8 cellular contexts compared by ENCODE assay signal in genomic region chr9:70043689-70044449, GRCh38. TPM values are rescaled to one million over a fixed set of nuclear protein-coding genes. Genes with fewer than 3 reads are reported as not detected.
DNase-seq lines count a peak whose midpoint lies in the region; ATAC-seq and TF ChIP-seq lines count a peak whose summit lies in the region.

MAMDC2 (plus strand) TSS chr9:70043848; CDS start chr9:70044198, 350 bp downstream.

- ATAC-seq in GM21825 (IDR thresholded peaks at IDR 0.05; ENCODE audit: unreplicated experiment): no peak

- H3K4me3 ChIP-seq in AG04450 (ENCODE audit: low read depth, low read length) (peak within 1 kb of the TSS; percentile 65), MG63 (peak within 1 kb of the TSS; percentile 27), epithelial cell of proximal tubule (ENCODE audit: low read depth, low read length) (peak within 1 kb of the TSS; percentile 76), mucosa of rectum (ENCODE audit: low read length in 2 of 2) (peak within 1 kb of the TSS; percentile 64 to 69), uterus (peak within 1 kb of the TSS; percentile 56 to 95)

- no peaks in the 10 kb centered on the region for H3K9me3 ChIP-seq in AG04450 (ENCODE audit: control insufficient read depth, insufficient read depth, low read length)
- no peaks in the 10 kb centered on the region for H3K9me3 ChIP-seq in MG63
- H3K9me3 ChIP-seq in mucosa of rectum (ENCODE audit: control insufficient read depth in 2 of 2, low read length in 2 of 2): no peaks in the 10 kb centered on the region
- no peaks in the 10 kb centered on the region for H3K9me3 ChIP-seq in uterus

- H3K27ac ChIP-seq in AG04450 (ENCODE audit: low read depth, low read length) (no peak within 1 kb of the TSS), mucosa of rectum (ENCODE audit: low read depth in 2 of 2, low read length in 2 of 2) (peak within 1 kb of the TSS; percentile 63 to 71), uterus (peak within 1 kb of the TSS; percentile 94 to 99)

- no peak for TF ChIP-seq CTCF in AG04450 (IDR thresholded peaks at IDR 0.05; ENCODE audit: low read depth, low read length)
- no peak for TF ChIP-seq CTCF in epithelial cell of proximal tubule (conservative IDR thresholded peaks at IDR 0.05; ENCODE audit: low read depth, low read length)
- TF ChIP-seq CTCF in uterus (IDR thresholded peaks at IDR 0.05): no peak

- no peak for DNase-seq in AG04450 (ENCODE audit: low read depth, low spot score)
- peak; percentile 18 for DNase-seq in MG63
- no peak for DNase-seq in epithelial cell of proximal tubule (ENCODE audit: low read depth)
- DNase-seq in uterus: peak; percentile 72 to 73
- DNase-seq in KG1 (lab: John Stamatoyannopoulos, UW): no peak
- DNase-seq in NK-92 (lab: John Stamatoyannopoulos, UW; ENCODE audit: unreplicated experiment): no peak

- CTCF ChIA-PET in AG04450 (lab: Charles Lee): interaction anchor here (1.2 to 1.4 kb wide), 2 partner anchors 67 to 69 kb away, joined by 4 read pairs; no protein-coding TSS in a partner anchor

- TF ChIP-seq POLR2A in uterus (IDR thresholded peaks at IDR 0.05): peak; percentile 44 to 76

- H3K9ac ChIP-seq in mucosa of rectum (ENCODE audit: low read depth in 1 of 2, low read length in 2 of 2): peak within 1 kb of the TSS in 1 of 2 donors; percentile 63

- H3K4me1 ChIP-seq in mucosa of rectum (ENCODE audit: control insufficient read depth in 2 of 2, insufficient read depth in 2 of 2, low read length in 2 of 2) (peaks cover 1 to 3% of the 10 kb centered on the region in 2 donors), uterus (peaks cover 7 to 13% of the 10 kb centered on the region in 2 donors)

- H3K27me3 ChIP-seq in AG04450 (ENCODE audit: control insufficient read depth, insufficient read depth, low read length) (no peaks in the 10 kb centered on the region), MG63 (no peaks in the 10 kb centered on the region), mucosa of rectum (ENCODE audit: control insufficient read depth in 2 of 2, insufficient read depth in 2 of 2, low read length in 2 of 2) (peaks cover 10 to 14% of the 10 kb centered on the region in 2 donors), uterus (no peaks in the 10 kb centered on the region)

- intact Hi-C loops in uterus (cut with DNase I; ENCODE audit: low total_unique reads): no loop called here

- no peaks in the 10 kb centered on the region for H3K36me3 ChIP-seq in MG63
- H3K36me3 ChIP-seq in mucosa of rectum (ENCODE audit: control insufficient read depth in 2 of 2, insufficient read depth in 2 of 2, low read length in 2 of 2): no peaks in the 10 kb centered on the region
- no peaks in the 10 kb centered on the region for H3K36me3 ChIP-seq in uterus

- POLR2A ChIA-PET in AG04450 (lab: Yijun Ruan, JAX): interaction anchor here (0.6 to 1.9 kb wide), 4 partner anchors 23 to 98 kb away, joined by 3 to 5 read pairs (median 4); no protein-coding TSS in a partner anchor

RNA-seq across cellular contexts. Expression of gene MAMDC2, which starts in this region (rescaled TPM):
- polyA plus RNA-seq in AG04450 (2011; rRNA removed): 8.9 and 10.4 TPM in 2 replicates
- 7.4 and 7.7 TPM in 2 replicates for polyA minus RNA-seq in AG04450 (2011; rRNA and poly(A)+ RNA removed)
- not detected in 2 replicates for total RNA-seq in MG63 (2014; rRNA removed; shearing (Covaris generic); ENCODE audit: low replicate concordance)
- total RNA-seq in epithelial cell of proximal tubule: 5.5 and 6.6 TPM in 2 replicates
- total RNA-seq in uterus: 100 to 1,000 TPM in 3 of 4 donors, 10 to 100 TPM in 1; 42.7 to 204 (median 138) TPM

Comparison
In these comparisons a context has a peak if more than half of its experiments do, and no peak if none do; other contexts are left out.
1. Peak in DNase-seq and H3K4me3 ChIP-seq in MG63; RNA of the gene not detected or under 1 TPM.
2. DNase-seq: peak in uterus (2 of 2); none in AG04450 (single experiment), epithelial cell of proximal tubule (single experiment), KG1 (single experiment) and NK-92 (single experiment).
3. Peak in every context shown above with its lines, with median percentiles within 50 percentile points of each other: H3K4me3 ChIP-seq.